1 cellular context compared by ENCODE assay signal in the genomic region with DNA sequence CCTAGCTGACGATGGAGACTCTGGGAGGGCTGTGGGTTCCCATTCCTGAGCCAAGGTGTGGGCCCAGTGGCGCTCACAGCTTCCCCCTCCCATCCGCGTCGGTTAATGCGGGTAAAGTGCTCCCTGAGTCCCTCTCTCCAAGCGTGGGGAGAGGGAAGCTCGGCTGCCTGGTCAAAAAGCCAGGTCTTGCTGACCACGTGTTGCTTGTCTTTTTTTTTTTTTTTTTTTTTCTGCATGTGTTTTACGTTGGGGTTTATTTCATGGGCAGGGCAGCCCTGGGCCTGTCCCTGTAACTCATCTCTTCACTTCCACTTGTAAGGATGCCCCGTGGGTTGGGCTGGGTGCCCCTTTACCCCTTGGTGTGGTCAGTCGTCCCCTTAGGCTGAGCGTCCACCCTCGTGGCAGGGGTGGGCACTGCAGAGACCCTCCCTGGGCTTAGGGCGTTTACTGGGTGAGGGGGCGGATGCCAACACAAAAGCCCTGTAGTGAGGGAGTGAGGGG.
TF ChIP-seq lines count a peak whose summit lies in the region.

No MANE protein-coding gene starts in this region.

TF ChIP-seq in WTC11, 78 proteins besides CTCF, POLR2A, EP300 and RAD21 (continued from another document):
- TF ChIP-seq PRDM15 (CRISPR knock-in tag; IDR thresholded peaks at IDR 0.05), result no peak
